Comparison of ENCODE assay signal across 18 cellular contexts in genomic region chr5:147400836-147401235, GRCh38.
"Had no signal": no experiment of that assay in that cellular context is flagged by ENCODE, and none has a peak within 500 bp of the region (broad histone marks: within the 10 kb centered on the region; RNA-seq: fewer than 3 reads in every experiment).

No MANE protein-coding gene starts in this region.

- ATAC-seq: lower lobe of right lung; natural killer cell; psoas muscle; sciatic nerve; stimulated activated naive CD8-positive, alpha-beta T cell treated with anti-CD3 and anti-CD28 coated beads, Interleukin-15, amount 100 ng/mL, for 72 hours had no signal

- H3K4me3 ChIP-seq: colonic mucosa, lower lobe of right lung, psoas muscle, thyroid gland, vagina had no signal

- H3K4me3 Mint-ChIP-seq: activated CD4-positive, alpha-beta memory T cell treated with anti-CD3 and anti-CD28 coated beads, Interleukin-2, amount 10 ng/mL, durations not matched to agents 7 days and 5 days; activated naive CD8-positive, alpha-beta T cell treated with anti-CD3 and anti-CD28 coated beads for 36 hours; natural killer cell; stimulated activated naive CD8-positive, alpha-beta T cell treated with anti-CD3 and anti-CD28 coated beads, Interleukin-15, amount 100 ng/mL, for 72 hours had no signal

- H3K36me3 Mint-ChIP-seq: activated naive CD8-positive, alpha-beta T cell treated with anti-CD3 and anti-CD28 coated beads for 36 hours; natural killer cell had no signal

- H3K27ac Mint-ChIP-seq: activated CD4-positive, alpha-beta memory T cell treated with anti-CD3 and anti-CD28 coated beads, Interleukin-2, amount 10 ng/mL, durations not matched to agents 7 days and 5 days; activated naive CD8-positive, alpha-beta T cell treated with anti-CD3 and anti-CD28 coated beads for 36 hours; natural killer cell; stimulated activated naive CD8-positive, alpha-beta T cell treated with anti-CD3 and anti-CD28 coated beads, Interleukin-15, amount 100 ng/mL, for 72 hours had no signal

- H3K9me3 ChIP-seq: colonic mucosa, lower lobe of right lung, psoas muscle, thyroid gland, vagina had no signal

- H3K27ac ChIP-seq: colonic mucosa, lower lobe of right lung, psoas muscle, thyroid gland, vagina had no signal

- H3K4me1 ChIP-seq: colonic mucosa had no signal

- H3K9me3 Mint-ChIP-seq: activated CD4-positive, alpha-beta memory T cell treated with anti-CD3 and anti-CD28 coated beads, Interleukin-2, amount 10 ng/mL, durations not matched to agents 7 days and 5 days; activated naive CD8-positive, alpha-beta T cell treated with anti-CD3 and anti-CD28 coated beads for 36 hours; natural killer cell; stimulated activated naive CD8-positive, alpha-beta T cell treated with anti-CD3 and anti-CD28 coated beads, Interleukin-15, amount 100 ng/mL, for 72 hours had no signal

- H3K27me3 ChIP-seq: colonic mucosa, thyroid gland, vagina had no signal

- DNase-seq: activated CD4-positive, alpha-beta memory T cell treated with anti-CD3 and anti-CD28 coated beads, Interleukin-2, amount 10 ng/mL, durations not matched to agents 7 days and 5 days; activated CD4-positive, alpha-beta T cell treated with anti-CD3 and anti-CD28 coated beads for 1 hour; activated gamma-delta T cell treated with Interleukin-2 at 50 U/mL for 16 hours; activated naive CD8-positive, alpha-beta T cell treated with anti-CD3 and anti-CD28 coated beads for 36 hours; activated T-cell treated with anti-CD3 and anti-CD28 coated beads, Interleukin-2, amount 50 U/mL, for 48 hours; aorta; caudate nucleus; colonic mucosa; effector CD4-positive, alpha-beta T cell; lower lobe of right lung; natural killer cell; occipital lobe; psoas muscle; stimulated activated CD4-positive, alpha-beta T cell treated with anti-CD3 and anti-CD28 coated beads, Interleukin-4, amount 100 ng/mL, for 24 hours; stimulated activated naive CD8-positive, alpha-beta T cell treated with anti-CD3 and anti-CD28 coated beads, Interleukin-15, amount 100 ng/mL, for 72 hours; thyroid gland had no signal

- H3K36me3 ChIP-seq: colonic mucosa, thyroid gland had no signal

- H3K27me3 Mint-ChIP-seq: activated CD4-positive, alpha-beta memory T cell treated with anti-CD3 and anti-CD28 coated beads, Interleukin-2, amount 10 ng/mL, durations not matched to agents 7 days and 5 days; activated naive CD8-positive, alpha-beta T cell treated with anti-CD3 and anti-CD28 coated beads for 36 hours; stimulated activated naive CD8-positive, alpha-beta T cell treated with anti-CD3 and anti-CD28 coated beads, Interleukin-15, amount 100 ng/mL, for 72 hours had no signal

- H3K4me1 Mint-ChIP-seq: activated CD4-positive, alpha-beta memory T cell treated with anti-CD3 and anti-CD28 coated beads, Interleukin-2, amount 10 ng/mL, durations not matched to agents 7 days and 5 days; activated naive CD8-positive, alpha-beta T cell treated with anti-CD3 and anti-CD28 coated beads for 36 hours; stimulated activated naive CD8-positive, alpha-beta T cell treated with anti-CD3 and anti-CD28 coated beads, Interleukin-15, amount 100 ng/mL, for 72 hours had no signal
